In the genomic region with DNA sequence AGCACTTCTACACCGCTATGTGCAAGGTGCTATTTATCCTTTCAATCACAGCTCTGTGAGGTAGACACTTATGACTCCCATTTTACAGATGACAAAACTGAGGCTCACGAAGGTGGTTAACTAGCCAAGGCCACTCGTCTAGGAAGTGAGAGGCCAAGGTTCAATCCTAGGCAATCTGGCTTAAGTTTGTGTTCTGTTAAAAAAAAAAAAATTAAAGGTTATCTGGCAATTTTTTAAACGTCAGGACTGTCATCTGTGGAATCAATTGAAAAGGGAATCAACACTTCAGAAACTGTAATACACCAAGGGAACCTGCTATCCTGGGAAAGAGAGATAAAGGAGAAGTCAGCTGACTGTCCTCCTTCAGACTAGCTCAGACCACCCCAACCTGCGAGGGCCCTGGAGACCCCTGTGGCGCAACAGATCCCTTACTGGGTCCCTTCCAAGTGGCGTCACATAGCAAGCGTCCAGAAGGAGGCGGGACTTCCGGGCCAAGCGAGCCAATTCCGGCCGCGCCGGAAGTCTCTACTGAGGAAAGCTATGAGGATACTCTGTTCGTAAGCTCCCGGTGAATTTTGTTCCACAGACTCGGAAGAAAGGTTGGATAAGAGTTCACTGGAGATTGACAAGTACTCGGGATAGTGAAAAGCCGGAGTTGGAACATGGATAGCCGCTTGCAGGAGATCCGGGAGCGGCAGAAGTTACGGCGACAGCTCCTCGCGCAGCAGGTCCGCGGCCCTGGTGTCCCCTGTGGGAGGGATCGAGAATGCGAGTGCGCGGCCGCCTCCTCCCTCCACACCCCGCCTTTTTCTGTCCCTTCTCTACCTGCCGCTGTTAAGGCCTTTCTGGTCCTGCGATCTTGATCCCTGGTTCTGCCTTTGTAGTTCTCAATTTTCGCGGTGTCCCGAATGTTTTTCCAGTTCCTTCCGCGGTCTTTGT, we compare ENCODE assay signal across 1 cellular context.
TF ChIP-seq lines count a peak whose summit lies in the region.

Gene METTL14, plus strand, starts transcription at position 520 of the 939 bp plus-strand sequence. Its CDS starts 143 bp downstream, at position 663.

TF ChIP-seq in K562, 482 proteins besides CTCF, POLR2A, EP300 and RAD21 (continued from another document and continues in another):
- TF ChIP-seq CHD2 (IDR thresholded peaks at IDR 0.05; ENCODE audit: low read depth, low read length), result peak; percentile 45; the same call in 1 of the 2 replicates
- TF ChIP-seq BCL6 (CRISPR knock-in tag; IDR thresholded peaks at IDR 0.05), result no peak
- no peak for TF ChIP-seq ZNF584 (CRISPR knock-in tag; IDR thresholded peaks at IDR 0.05; ENCODE audit: low read depth)
- peak; percentile 87 for TF ChIP-seq CEBPG (CRISPR knock-in tag; IDR thresholded peaks at IDR 0.05)
- peak; percentile 85 to 97 for TF ChIP-seq CEBPG (tag; conservative IDR thresholded peaks at IDR 0.05 in 1 of 2, IDR thresholded peaks at IDR 0.05 in 1 of 2)
- no peak for TF ChIP-seq CEBPZ (IDR thresholded peaks at IDR 0.05; ENCODE audit: borderline replicate concordance, low read depth, low read length)
- TF ChIP-seq OTX1 (CRISPR knock-in tag; IDR thresholded peaks at IDR 0.05), result no peak
- 0 out of 2 replicates have a peak, but pooled peaks have one; percentile 18 for TF ChIP-seq ARID1B (IDR thresholded peaks at IDR 0.05)
- TF ChIP-seq POU5F1 (IDR thresholded peaks at IDR 0.05; ENCODE audit: borderline replicate concordance, low read depth, low read length, partially characterized antibody), result no peak
- no peak for TF ChIP-seq ZNF408 (CRISPR knock-in tag; IDR thresholded peaks at IDR 0.05; ENCODE audit: low read depth)
- peak; percentile 89 for TF ChIP-seq POLR2AphosphoS5 (IDR thresholded peaks at IDR 0.05; ENCODE audit: control insufficient read depth, insufficient read depth, low read depth, low read length)
- TF ChIP-seq SRSF7 (optimal IDR thresholded peaks at IDR 0.05; ENCODE audit: low read depth, low read length), result no peak
- no peak for TF ChIP-seq TRIM25 (IDR thresholded peaks at IDR 0.05; ENCODE audit: borderline replicate concordance)
- TF ChIP-seq ATF3 (IDR thresholded peaks at IDR 0.05), result peak; percentile 43; the same call in 1 of the 2 replicates
- TF ChIP-seq ATF3 (CRISPR knock-in tag; conservative IDR thresholded peaks at IDR 0.05), result no peak
- TF ChIP-seq RBBP5 (IDR thresholded peaks at IDR 0.05; ENCODE audit: borderline replicate concordance, insufficient read depth, low read length, poor library complexity, severe bottlenecking), result peak; percentile 88
- TF ChIP-seq TEAD2 (tag; IDR thresholded peaks at IDR 0.05), result no peak
- no peak for TF ChIP-seq ZNF134 (CRISPR knock-in tag; conservative IDR thresholded peaks at IDR 0.05)
- TF ChIP-seq, protein P1, sequence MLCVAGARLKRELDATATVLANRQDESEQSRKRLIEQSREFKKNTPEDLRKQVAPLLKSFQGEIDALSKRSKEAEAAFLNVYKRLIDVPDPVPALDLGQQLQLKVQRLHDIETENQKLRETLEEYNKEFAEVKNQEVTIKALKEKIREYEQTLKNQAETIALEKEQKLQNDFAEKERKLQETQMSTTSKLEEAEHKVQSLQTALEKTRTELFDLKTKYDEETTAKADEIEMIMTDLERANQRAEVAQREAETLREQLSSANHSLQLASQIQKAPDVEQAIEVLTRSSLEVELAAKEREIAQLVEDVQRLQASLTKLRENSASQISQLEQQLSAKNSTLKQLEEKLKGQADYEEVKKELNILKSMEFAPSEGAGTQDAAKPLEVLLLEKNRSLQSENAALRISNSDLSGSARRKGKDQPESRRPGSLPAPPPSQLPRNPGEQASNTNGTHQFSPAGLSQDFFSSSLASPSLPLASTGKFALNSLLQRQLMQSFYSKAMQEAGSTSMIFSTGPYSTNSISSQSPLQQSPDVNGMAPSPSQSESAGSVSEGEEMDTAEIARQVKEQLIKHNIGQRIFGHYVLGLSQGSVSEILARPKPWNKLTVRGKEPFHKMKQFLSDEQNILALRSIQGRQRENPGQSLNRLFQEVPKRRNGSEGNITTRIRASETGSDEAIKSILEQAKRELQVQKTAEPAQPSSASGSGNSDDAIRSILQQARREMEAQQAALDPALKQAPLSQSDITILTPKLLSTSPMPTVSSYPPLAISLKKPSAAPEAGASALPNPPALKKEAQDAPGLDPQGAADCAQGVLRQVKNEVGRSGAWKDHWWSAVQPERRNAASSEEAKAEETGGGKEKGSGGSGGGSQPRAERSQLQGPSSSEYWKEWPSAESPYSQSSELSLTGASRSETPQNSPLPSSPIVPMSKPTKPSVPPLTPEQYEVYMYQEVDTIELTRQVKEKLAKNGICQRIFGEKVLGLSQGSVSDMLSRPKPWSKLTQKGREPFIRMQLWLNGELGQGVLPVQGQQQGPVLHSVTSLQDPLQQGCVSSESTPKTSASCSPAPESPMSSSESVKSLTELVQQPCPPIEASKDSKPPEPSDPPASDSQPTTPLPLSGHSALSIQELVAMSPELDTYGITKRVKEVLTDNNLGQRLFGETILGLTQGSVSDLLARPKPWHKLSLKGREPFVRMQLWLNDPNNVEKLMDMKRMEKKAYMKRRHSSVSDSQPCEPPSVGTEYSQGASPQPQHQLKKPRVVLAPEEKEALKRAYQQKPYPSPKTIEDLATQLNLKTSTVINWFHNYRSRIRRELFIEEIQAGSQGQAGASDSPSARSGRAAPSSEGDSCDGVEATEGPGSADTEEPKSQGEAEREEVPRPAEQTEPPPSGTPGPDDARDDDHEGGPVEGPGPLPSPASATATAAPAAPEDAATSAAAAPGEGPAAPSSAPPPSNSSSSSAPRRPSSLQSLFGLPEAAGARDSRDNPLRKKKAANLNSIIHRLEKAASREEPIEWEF (CRISPR knock-in tag; IDR thresholded peaks at IDR 0.05), result no peak
- TF ChIP-seq SRF (CRISPR knock-in tag; IDR thresholded peaks at IDR 0.05), result no peak; a peak in 1 of 4 replicates
- TF ChIP-seq SMARCE1 (IDR thresholded peaks at IDR 0.05), result 0 out of 2 replicates have a peak, but pooled peaks have one; percentile 8
- TF ChIP-seq, protein P2, sequence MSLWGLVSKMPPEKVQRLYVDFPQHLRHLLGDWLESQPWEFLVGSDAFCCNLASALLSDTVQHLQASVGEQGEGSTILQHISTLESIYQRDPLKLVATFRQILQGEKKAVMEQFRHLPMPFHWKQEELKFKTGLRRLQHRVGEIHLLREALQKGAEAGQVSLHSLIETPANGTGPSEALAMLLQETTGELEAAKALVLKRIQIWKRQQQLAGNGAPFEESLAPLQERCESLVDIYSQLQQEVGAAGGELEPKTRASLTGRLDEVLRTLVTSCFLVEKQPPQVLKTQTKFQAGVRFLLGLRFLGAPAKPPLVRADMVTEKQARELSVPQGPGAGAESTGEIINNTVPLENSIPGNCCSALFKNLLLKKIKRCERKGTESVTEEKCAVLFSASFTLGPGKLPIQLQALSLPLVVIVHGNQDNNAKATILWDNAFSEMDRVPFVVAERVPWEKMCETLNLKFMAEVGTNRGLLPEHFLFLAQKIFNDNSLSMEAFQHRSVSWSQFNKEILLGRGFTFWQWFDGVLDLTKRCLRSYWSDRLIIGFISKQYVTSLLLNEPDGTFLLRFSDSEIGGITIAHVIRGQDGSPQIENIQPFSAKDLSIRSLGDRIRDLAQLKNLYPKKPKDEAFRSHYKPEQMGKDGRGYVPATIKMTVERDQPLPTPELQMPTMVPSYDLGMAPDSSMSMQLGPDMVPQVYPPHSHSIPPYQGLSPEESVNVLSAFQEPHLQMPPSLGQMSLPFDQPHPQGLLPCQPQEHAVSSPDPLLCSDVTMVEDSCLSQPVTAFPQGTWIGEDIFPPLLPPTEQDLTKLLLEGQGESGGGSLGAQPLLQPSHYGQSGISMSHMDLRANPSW (CRISPR knock-in tag; IDR thresholded peaks at IDR 0.05), result no peak
- TF ChIP-seq ZNF431 (CRISPR knock-in tag; IDR thresholded peaks at IDR 0.05), result no peak
- peak; percentile 96 for TF ChIP-seq PHF20 (IDR thresholded peaks at IDR 0.05; ENCODE audit: partially characterized antibody)
- no peak for TF ChIP-seq NONO (IDR thresholded peaks at IDR 0.05; ENCODE audit: low read depth in 2 of 2, low read length in 1 of 2)
- peak; percentile 92 for TF ChIP-seq SUPT5H (IDR thresholded peaks at IDR 0.05)
- TF ChIP-seq, protein P3, sequence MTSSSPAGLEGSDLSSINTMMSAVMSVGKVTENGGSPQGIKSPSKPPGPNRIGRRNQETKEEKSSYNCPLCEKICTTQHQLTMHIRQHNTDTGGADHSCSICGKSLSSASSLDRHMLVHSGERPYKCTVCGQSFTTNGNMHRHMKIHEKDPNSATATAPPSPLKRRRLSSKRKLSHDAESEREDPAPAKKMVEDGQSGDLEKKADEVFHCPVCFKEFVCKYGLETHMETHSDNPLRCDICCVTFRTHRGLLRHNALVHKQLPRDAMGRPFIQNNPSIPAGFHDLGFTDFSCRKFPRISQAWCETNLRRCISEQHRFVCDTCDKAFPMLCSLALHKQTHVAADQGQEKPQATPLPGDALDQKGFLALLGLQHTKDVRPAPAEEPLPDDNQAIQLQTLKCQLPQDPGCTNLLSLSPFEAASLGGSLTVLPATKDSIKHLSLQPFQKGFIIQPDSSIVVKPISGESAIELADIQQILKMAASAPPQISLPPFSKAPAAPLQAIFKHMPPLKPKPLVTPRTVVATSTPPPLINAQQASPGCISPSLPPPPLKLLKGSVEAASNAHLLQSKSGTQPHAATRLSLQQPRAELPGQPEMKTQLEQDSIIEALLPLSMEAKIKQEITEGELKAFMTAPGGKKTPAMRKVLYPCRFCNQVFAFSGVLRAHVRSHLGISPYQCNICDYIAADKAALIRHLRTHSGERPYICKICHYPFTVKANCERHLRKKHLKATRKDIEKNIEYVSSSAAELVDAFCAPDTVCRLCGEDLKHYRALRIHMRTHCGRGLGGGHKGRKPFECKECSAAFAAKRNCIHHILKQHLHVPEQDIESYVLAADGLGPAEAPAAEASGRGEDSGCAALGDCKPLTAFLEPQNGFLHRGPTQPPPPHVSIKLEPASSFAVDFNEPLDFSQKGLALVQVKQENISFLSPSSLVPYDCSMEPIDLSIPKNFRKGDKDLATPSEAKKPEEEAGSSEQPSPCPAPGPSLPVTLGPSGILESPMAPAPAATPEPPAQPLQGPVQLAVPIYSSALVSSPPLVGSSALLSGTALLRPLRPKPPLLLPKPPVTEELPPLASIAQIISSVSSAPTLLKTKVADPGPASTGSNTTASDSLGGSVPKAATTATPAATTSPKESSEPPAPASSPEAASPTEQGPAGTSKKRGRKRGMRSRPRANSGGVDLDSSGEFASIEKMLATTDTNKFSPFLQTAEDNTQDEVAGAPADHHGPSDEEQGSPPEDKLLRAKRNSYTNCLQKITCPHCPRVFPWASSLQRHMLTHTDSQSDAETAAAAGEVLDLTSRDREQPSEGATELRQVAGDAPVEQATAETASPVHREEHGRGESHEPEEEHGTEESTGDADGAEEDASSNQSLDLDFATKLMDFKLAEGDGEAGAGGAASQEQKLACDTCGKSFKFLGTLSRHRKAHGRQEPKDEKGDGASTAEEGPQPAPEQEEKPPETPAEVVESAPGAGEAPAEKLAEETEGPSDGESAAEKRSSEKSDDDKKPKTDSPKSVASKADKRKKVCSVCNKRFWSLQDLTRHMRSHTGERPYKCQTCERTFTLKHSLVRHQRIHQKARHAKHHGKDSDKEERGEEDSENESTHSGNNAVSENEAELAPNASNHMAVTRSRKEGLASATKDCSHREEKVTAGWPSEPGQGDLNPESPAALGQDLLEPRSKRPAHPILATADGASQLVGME (CRISPR knock-in tag; IDR thresholded peaks at IDR 0.05), result no peak
- TF ChIP-seq, protein P4, sequence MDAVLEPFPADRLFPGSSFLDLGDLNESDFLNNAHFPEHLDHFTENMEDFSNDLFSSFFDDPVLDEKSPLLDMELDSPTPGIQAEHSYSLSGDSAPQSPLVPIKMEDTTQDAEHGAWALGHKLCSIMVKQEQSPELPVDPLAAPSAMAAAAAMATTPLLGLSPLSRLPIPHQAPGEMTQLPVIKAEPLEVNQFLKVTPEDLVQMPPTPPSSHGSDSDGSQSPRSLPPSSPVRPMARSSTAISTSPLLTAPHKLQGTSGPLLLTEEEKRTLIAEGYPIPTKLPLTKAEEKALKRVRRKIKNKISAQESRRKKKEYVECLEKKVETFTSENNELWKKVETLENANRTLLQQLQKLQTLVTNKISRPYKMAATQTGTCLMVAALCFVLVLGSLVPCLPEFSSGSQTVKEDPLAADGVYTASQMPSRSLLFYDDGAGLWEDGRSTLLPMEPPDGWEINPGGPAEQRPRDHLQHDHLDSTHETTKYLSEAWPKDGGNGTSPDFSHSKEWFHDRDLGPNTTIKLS (IDR thresholded peaks at IDR 0.05; ENCODE audit: borderline replicate concordance, low read depth), result peak; percentile 45; the same call in 1 of the 2 replicates
- peak; percentile 97 for TF ChIP-seq MTA1 (IDR thresholded peaks at IDR 0.05; ENCODE audit: borderline replicate concordance)
- peak; percentile 72 for TF ChIP-seq MBD2 (IDR thresholded peaks at IDR 0.05; ENCODE audit: borderline replicate concordance, low read depth)
